ENCODE assay signal across 8 cellular contexts in the genomic region with DNA sequence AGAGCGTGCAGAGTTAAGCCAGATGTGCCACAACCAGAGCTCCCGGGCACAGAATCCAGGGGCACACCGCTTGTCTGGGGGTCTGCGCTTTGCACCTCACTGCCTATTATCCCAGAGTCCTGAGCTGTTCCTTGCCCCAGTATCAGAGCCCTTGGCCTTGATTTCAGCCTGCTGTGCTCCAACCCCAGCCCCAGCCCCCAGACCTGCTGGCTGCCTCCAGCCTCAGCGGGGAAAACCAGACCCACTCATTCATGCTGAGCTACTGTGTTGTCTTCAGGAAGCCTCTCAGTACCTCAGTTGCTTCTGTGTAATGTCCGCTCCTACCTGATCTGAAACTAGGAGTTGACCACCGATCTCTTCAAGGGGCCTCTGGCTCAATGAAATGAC. TPM values are rescaled to one million over a fixed set of nuclear protein-coding genes. Genes with fewer than 3 reads are reported as not detected.
DNase-seq lines count a peak whose midpoint lies in the region; ATAC-seq and TF ChIP-seq lines count a peak whose summit lies in the region.

No MANE protein-coding gene starts in this region.

- H3K9me3 Mint-ChIP-seq in glutamatergic neuron (ENCODE audit: unreplicated experiment) = peaks cover 6% of the 10 kb centered on the region

- H3K9me3 ChIP-seq in MG63 (no peaks in the 10 kb centered on the region), ectodermal cell (ENCODE audit: control insufficient read depth, low read length) (no peaks in the 10 kb centered on the region), skeletal muscle satellite cell (replicated peaks; ENCODE audit: low read length) (no peaks in the 10 kb centered on the region), sigmoid colon (no peaks in the 10 kb centered on the region)

- peak overlapping the region; percentile 97 for H3K4me2 ChIP-seq in skeletal muscle satellite cell (ENCODE audit: low read length)

- no peak for DNase-seq in MG63
- DNase-seq in sigmoid colon = no peak
- no peak for DNase-seq in pons (ENCODE audit: low spot score)
- no peak for DNase-seq in glutamatergic neuron
- DNase-seq in DMS79 (lab: John Stamatoyannopoulos, UW) = no peak

- TF ChIP-seq POLR2A in sigmoid colon (IDR thresholded peaks at IDR 0.05) = no peak

- intact Hi-C loops in sigmoid colon (cut with DNase I) = no loop called here

- H3K4me1 ChIP-seq in ectodermal cell (ENCODE audit: control insufficient read depth, insufficient read depth, low read length) (peaks cover 39% of the 10 kb centered on the region), skeletal muscle satellite cell (ENCODE audit: control insufficient read depth, insufficient read depth, low read length) (peaks cover 44% of the 10 kb centered on the region), sigmoid colon (peaks cover 0 to 20% (median 19%) of the 10 kb centered on the region in 4 donors)

- no peaks in the 10 kb centered on the region for H3K36me3 Mint-ChIP-seq in glutamatergic neuron (ENCODE audit: unreplicated experiment)

- peaks cover 2% of the 10 kb centered on the region for H3K27me3 Mint-ChIP-seq in glutamatergic neuron (ENCODE audit: unreplicated experiment)

- H3K9ac ChIP-seq in skeletal muscle satellite cell (ENCODE audit: low read depth, low read length) = peak overlapping the region; percentile 33

- TF ChIP-seq CTCF in sigmoid colon (IDR thresholded peaks at IDR 0.05) (no peak), glutamatergic neuron (IDR thresholded peaks at IDR 0.05; ENCODE audit: partially characterized antibody, unreplicated experiment) (no peak)

- WGBS in ectodermal cell, 2 experiments = 28 to 35% methylated on average over 7 of the region's 7 CpGs
- WGBS in sigmoid colon, 2 donors = 43 to 50% methylated on average over 7 of the region's 7 CpGs

- peaks cover 3% of the 10 kb centered on the region; the same call in 1 of the 2 replicates for H3K36me3 ChIP-seq in MG63
- no peaks in the 10 kb centered on the region for H3K36me3 ChIP-seq in ectodermal cell (ENCODE audit: control insufficient read depth, insufficient read depth, low read length)
- H3K36me3 ChIP-seq in skeletal muscle satellite cell (ENCODE audit: insufficient read depth, low read length) = peaks cover 12% of the 10 kb centered on the region
- peaks cover 0 to 2% (median 0%) of the 10 kb centered on the region in 4 donors for H3K36me3 ChIP-seq in sigmoid colon

- peaks cover 4% of the 10 kb centered on the region for H3K4me1 Mint-ChIP-seq in glutamatergic neuron (ENCODE audit: low read depth, unreplicated experiment)

- peak; percentile 16 for ATAC-seq in GM19035 (IDR thresholded peaks at IDR 0.05; ENCODE audit: unreplicated experiment)

- H3K27me3 ChIP-seq in MG63 (no peaks in the 10 kb centered on the region), ectodermal cell (ENCODE audit: control insufficient read depth, insufficient read depth, low read length, poor library complexity, severe bottlenecking) (no peaks in the 10 kb centered on the region), skeletal muscle satellite cell (ENCODE audit: control insufficient read depth, insufficient read depth, low read length) (no peaks in the 10 kb centered on the region), sigmoid colon (peaks cover 0 to 20% (median 0%) of the 10 kb centered on the region in 3 donors)

- H3K27ac Mint-ChIP-seq in glutamatergic neuron (ENCODE audit: unreplicated experiment) = no peak overlapping the region

- H3K4me3 ChIP-seq in MG63 (peak overlapping the region; percentile 69), ectodermal cell (ENCODE audit: insufficient read depth, low read depth, low read length) (peak overlapping the region; percentile 44), skeletal muscle satellite cell (ENCODE audit: low read length) (peak overlapping the region; percentile 84), sigmoid colon (peak overlapping the region in 2 of 4 donors; percentile 58 to 60)

- no peak for TF ChIP-seq EP300 in sigmoid colon (IDR thresholded peaks at IDR 0.05)

- H3K4me3 Mint-ChIP-seq in glutamatergic neuron (ENCODE audit: unreplicated experiment) = no peak overlapping the region

- no peak overlapping the region for H3K27ac ChIP-seq in ectodermal cell (ENCODE audit: insufficient read depth, low read depth, low read length, poor library complexity, severe bottlenecking)
- no peak overlapping the region for H3K27ac ChIP-seq in sigmoid colon

RNA-seq across cellular contexts. Expression of a gene that starts 1.1 kb away (rescaled TPM):
- 5.5 and 12.9 TPM in 2 replicates for total RNA-seq in MG63 (2014; rRNA removed; shearing (Covaris generic); ENCODE audit: low replicate concordance)
- polyA plus RNA-seq in ectodermal cell (2013, experiment 1 of 4) = 2.9 TPM
- 3.4 TPM for polyA plus RNA-seq in ectodermal cell (2013, experiment 2 of 4)
- 2.3 TPM for polyA plus RNA-seq in ectodermal cell (2013, experiment 3 of 4)
- polyA plus RNA-seq in ectodermal cell (2013, experiment 4 of 4) = 1.9 TPM
- total RNA-seq in skeletal muscle satellite cell (2012; rRNA removed) = 13.5 and 20.3 TPM in 2 replicates
- total RNA-seq in sigmoid colon (1 to 10 TPM; 1.6 to 3.2 (median 2.7) TPM), glutamatergic neuron (ENCODE audit: unreplicated experiment) (0.20 TPM)
- polyA plus RNA-seq in sigmoid colon = 10 to 100 TPM in 1 of 3 donors, 1 to 10 TPM in 2; 7.2 to 23.2 (median 9.9) TPM

RNA-seq across cellular contexts. Expression of a gene that starts 35.9 kb away (rescaled TPM):
- total RNA-seq in MG63 (2014; rRNA removed; shearing (Covaris generic); ENCODE audit: low replicate concordance) = 0.12 and 1.3 TPM in 2 replicates
- 1.1 TPM for polyA plus RNA-seq in ectodermal cell (2013, experiment 1 of 4)
- polyA plus RNA-seq in ectodermal cell (2013, experiment 2 of 4) = 0.37 TPM
- 0.27 TPM for polyA plus RNA-seq in ectodermal cell (2013, experiment 3 of 4)
- polyA plus RNA-seq in ectodermal cell (2013, experiment 4 of 4) = 0.61 TPM
- 0.66 and 1.0 TPM in 2 replicates for total RNA-seq in skeletal muscle satellite cell (2012; rRNA removed)
- 1 to 10 TPM; 3.6 to 6.9 (median 4.8) TPM for total RNA-seq in sigmoid colon
- polyA plus RNA-seq in sigmoid colon = 10 to 100 TPM in 1 of 3 donors, 1 to 10 TPM in 2; 2.5 to 25.9 (median 4.2) TPM
- 2.7 TPM for total RNA-seq in glutamatergic neuron (ENCODE audit: unreplicated experiment)
